In the genomic region with DNA sequence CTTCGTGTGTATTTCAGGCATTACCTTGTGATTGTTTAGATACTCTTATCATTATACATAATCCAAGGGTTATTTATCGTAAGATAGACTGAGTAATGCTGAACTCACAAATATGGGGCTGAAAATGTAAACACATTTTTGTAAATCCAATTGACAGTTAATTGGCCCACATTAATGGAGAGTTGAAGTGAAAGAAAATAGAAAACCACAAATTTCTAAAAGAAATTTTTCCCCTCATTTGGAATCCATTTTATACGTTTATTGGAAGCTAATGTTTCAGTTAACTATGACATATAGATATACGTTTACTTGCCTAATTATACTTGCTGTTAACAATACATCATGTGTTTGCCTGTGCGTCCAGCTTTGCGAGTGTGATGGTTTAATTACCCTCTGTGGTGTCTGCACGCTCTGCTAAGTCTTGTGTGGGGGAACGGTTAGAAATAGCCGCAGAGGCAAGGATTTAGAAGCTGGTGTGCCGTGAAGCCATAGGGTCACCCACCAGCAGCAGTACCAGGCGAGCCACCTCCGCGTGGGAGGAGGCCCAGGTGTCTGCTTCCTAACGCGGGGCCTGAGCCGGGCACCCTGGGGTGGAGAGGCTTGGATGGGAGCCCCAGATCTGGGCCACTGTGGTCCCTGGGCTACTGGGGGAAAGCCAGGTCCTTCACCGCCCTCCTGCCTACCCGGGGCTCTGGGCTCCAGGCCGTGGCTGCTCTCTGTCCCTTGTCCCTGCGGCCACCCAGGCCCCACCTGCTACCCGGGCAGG, we compare ENCODE assay signal across 8 cellular contexts. TPM values are rescaled to one million over a fixed set of nuclear protein-coding genes. Genes with fewer than 3 reads are reported as not detected.
DNase-seq lines count a peak whose midpoint lies in the region; ATAC-seq and TF ChIP-seq lines count a peak whose summit lies in the region.

No MANE protein-coding gene starts in this region.

- no peaks in the 10 kb centered on the region for H3K9me3 Mint-ChIP-seq in activated CD4-positive, alpha-beta T cell treated with anti-CD3 and anti-CD28 coated beads, Interleukin-2, amount 10 ng/mL, durations not matched to agents 7 days and 5 days
- no peaks in the 10 kb centered on the region for H3K9me3 Mint-ChIP-seq in activated T-helper 2 cell treated with anti-CD3 and anti-CD28 coated beads, Interferon-gamma antibody, Interleukin-2, Interleukin-4, amounts not matched to agents 10 μg/mL and 5 μg/mL and 100 μg/mL, durations not matched to agents 14 hours and 24 hours and 36 hours

- no peak for ATAC-seq in GM19463 (IDR thresholded peaks at IDR 0.05; ENCODE audit: unreplicated experiment)
- ATAC-seq in GM21381 (IDR thresholded peaks at IDR 0.05; ENCODE audit: unreplicated experiment) = no peak

- intact Hi-C loops in activated T-helper 2 cell treated with anti-CD3 and anti-CD28 coated beads, Interferon-gamma antibody, Interleukin-2, Interleukin-4, amounts not matched to agents 10 μg/mL and 5 μg/mL and 100 μg/mL, durations not matched to agents 14 hours and 24 hours and 36 hours (cut with micrococcal nuclease) = no loop called here

- POLR2A ChIA-PET in activated CD4-positive, alpha-beta T cell treated with anti-CD3 and anti-CD28 coated beads, Interleukin-2, amount 10 ng/mL, durations not matched to agents 7 days and 5 days (lab: Charles Lee) = no interaction called here
- POLR2A ChIA-PET in HEK293T (lab: Yijun Ruan, JAX) = no interaction called here

- H3K4me1 Mint-ChIP-seq in activated CD4-positive, alpha-beta T cell treated with anti-CD3 and anti-CD28 coated beads, Interleukin-2, amount 10 ng/mL, durations not matched to agents 7 days and 5 days = peaks cover 59% of the 10 kb centered on the region
- peaks cover 35% of the 10 kb centered on the region for H3K4me1 Mint-ChIP-seq in activated T-helper 2 cell treated with anti-CD3 and anti-CD28 coated beads, Interferon-gamma antibody, Interleukin-2, Interleukin-4, amounts not matched to agents 10 μg/mL and 5 μg/mL and 100 μg/mL, durations not matched to agents 14 hours and 24 hours and 36 hours (ENCODE audit: low read depth)

- H3K4me3 Mint-ChIP-seq in activated CD4-positive, alpha-beta T cell treated with anti-CD3 and anti-CD28 coated beads, Interleukin-2, amount 10 ng/mL, durations not matched to agents 7 days and 5 days = peak overlapping the region; percentile 82
- peak overlapping the region; percentile 79 for H3K4me3 Mint-ChIP-seq in activated T-helper 2 cell treated with anti-CD3 and anti-CD28 coated beads, Interferon-gamma antibody, Interleukin-2, Interleukin-4, amounts not matched to agents 10 μg/mL and 5 μg/mL and 100 μg/mL, durations not matched to agents 14 hours and 24 hours and 36 hours (ENCODE audit: low read depth)

- no peaks in the 10 kb centered on the region for H3K27me3 Mint-ChIP-seq in activated CD4-positive, alpha-beta T cell treated with anti-CD3 and anti-CD28 coated beads, Interleukin-2, amount 10 ng/mL, durations not matched to agents 7 days and 5 days
- no peaks in the 10 kb centered on the region for H3K27me3 Mint-ChIP-seq in activated T-helper 2 cell treated with anti-CD3 and anti-CD28 coated beads, Interferon-gamma antibody, Interleukin-2, Interleukin-4, amounts not matched to agents 10 μg/mL and 5 μg/mL and 100 μg/mL, durations not matched to agents 14 hours and 24 hours and 36 hours (ENCODE audit: low read depth)

- peaks cover 4% of the 10 kb centered on the region for H3K36me3 Mint-ChIP-seq in activated CD4-positive, alpha-beta T cell treated with anti-CD3 and anti-CD28 coated beads, Interleukin-2, amount 10 ng/mL, durations not matched to agents 7 days and 5 days (ENCODE audit: low read depth)
- H3K36me3 Mint-ChIP-seq in activated T-helper 2 cell treated with anti-CD3 and anti-CD28 coated beads, Interferon-gamma antibody, Interleukin-2, Interleukin-4, amounts not matched to agents 10 μg/mL and 5 μg/mL and 100 μg/mL, durations not matched to agents 14 hours and 24 hours and 36 hours (ENCODE audit: low read depth) = no peaks in the 10 kb centered on the region

- peak overlapping the region; percentile 95 for H3K27ac Mint-ChIP-seq in activated CD4-positive, alpha-beta T cell treated with anti-CD3 and anti-CD28 coated beads, Interleukin-2, amount 10 ng/mL, durations not matched to agents 7 days and 5 days
- no peak overlapping the region for H3K27ac Mint-ChIP-seq in activated T-helper 2 cell treated with anti-CD3 and anti-CD28 coated beads, Interferon-gamma antibody, Interleukin-2, Interleukin-4, amounts not matched to agents 10 μg/mL and 5 μg/mL and 100 μg/mL, durations not matched to agents 14 hours and 24 hours and 36 hours

- no peak for DNase-seq in activated CD4-positive, alpha-beta T cell treated with anti-CD3 and anti-CD28 coated beads, Interleukin-2, amount 10 ng/mL, durations not matched to agents 7 days and 5 days
- no peak for DNase-seq in activated CD4-positive, alpha-beta T cell treated with anti-CD3 and anti-CD28 coated beads, Interleukin-2, amount 50 U/mL, for 1 hour
- DNase-seq in activated T-helper 2 cell treated with anti-CD3 and anti-CD28 coated beads, Interferon-gamma antibody, Interleukin-2, Interleukin-4, amounts not matched to agents 10 μg/mL and 5 μg/mL and 100 μg/mL, durations not matched to agents 14 hours and 24 hours and 36 hours (ENCODE audit: low spot score) = no peak
- peak; percentile 5 for DNase-seq in kidney tubule cell (ENCODE audit: low spot score)
- DNase-seq in HEK293T (ENCODE audit: extremely low spot score) = no peak

- H3K27ac ChIP-seq in temporal lobe (ENCODE audit: low read depth, low read length) = peak overlapping the region; percentile 75

- CTCF ChIA-PET in activated CD4-positive, alpha-beta T cell treated with anti-CD3 and anti-CD28 coated beads, Interleukin-2, amount 10 ng/mL, durations not matched to agents 7 days and 5 days (lab: Charles Lee) = no interaction called here
- CTCF ChIA-PET in HEK293T (lab: Yijun Ruan, JAX) = no interaction called here

TF ChIP-seq in HEK293T, 16 proteins besides CTCF, POLR2A, EP300 and RAD21:
- TF ChIP-seq HDGF (IDR thresholded peaks at IDR 0.05; ENCODE audit: borderline replicate concordance) (no peak), TARDBP (IDR thresholded peaks at IDR 0.05) (no peak), FOXA1 (IDR thresholded peaks at IDR 0.05) (no peak), LEF1 (IDR thresholded peaks at IDR 0.05; ENCODE audit: borderline replicate concordance) (no peak), ELF4 (IDR thresholded peaks at IDR 0.05) (no peak), FOXM1 (IDR thresholded peaks at IDR 0.05; ENCODE audit: borderline replicate concordance) (no peak), SP1 (IDR thresholded peaks at IDR 0.05) (no peak)
- TF ChIP-seq, protein P1, sequence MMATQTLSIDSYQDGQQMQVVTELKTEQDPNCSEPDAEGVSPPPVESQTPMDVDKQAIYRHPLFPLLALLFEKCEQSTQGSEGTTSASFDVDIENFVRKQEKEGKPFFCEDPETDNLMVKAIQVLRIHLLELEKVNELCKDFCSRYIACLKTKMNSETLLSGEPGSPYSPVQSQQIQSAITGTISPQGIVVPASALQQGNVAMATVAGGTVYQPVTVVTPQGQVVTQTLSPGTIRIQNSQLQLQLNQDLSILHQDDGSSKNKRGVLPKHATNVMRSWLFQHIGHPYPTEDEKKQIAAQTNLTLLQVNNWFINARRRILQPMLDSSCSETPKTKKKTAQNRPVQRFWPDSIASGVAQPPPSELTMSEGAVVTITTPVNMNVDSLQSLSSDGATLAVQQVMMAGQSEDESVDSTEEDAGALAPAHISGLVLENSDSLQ (IDR thresholded peaks at IDR 0.05) = no peak
TF ChIP-seq in HEK293T: peak in this region for 0.

RNA-seq across cellular contexts. Expression of a gene that starts 38.0 kb away (rescaled TPM):
- total RNA-seq in activated CD4-positive, alpha-beta T cell treated with anti-CD3 and anti-CD28 coated beads, Interleukin-2, amount 10 ng/mL, durations not matched to agents 7 days and 5 days = 10 to 100 TPM; 22.0 to 23.6 TPM
- 11.5 and 12.0 TPM in 2 replicates for total RNA-seq in activated T-helper 2 cell treated with anti-CD3 and anti-CD28 coated beads, Interferon-gamma antibody, Interleukin-2, Interleukin-4, amounts not matched to agents 10 μg/mL and 5 μg/mL and 100 μg/mL, durations not matched to agents 14 hours and 24 hours and 36 hours
- 8.6 TPM for total RNA-seq in temporal lobe

RNA-seq across cellular contexts. Expression of a gene that starts 39.7 kb away (rescaled TPM):
- total RNA-seq in activated CD4-positive, alpha-beta T cell treated with anti-CD3 and anti-CD28 coated beads, Interleukin-2, amount 10 ng/mL, durations not matched to agents 7 days and 5 days = 10 to 100 TPM; 35.8 to 38.6 TPM
- 26.0 and 28.6 TPM in 2 replicates for total RNA-seq in activated T-helper 2 cell treated with anti-CD3 and anti-CD28 coated beads, Interferon-gamma antibody, Interleukin-2, Interleukin-4, amounts not matched to agents 10 μg/mL and 5 μg/mL and 100 μg/mL, durations not matched to agents 14 hours and 24 hours and 36 hours
- total RNA-seq in temporal lobe = 15.5 TPM
